In the genomic region with DNA sequence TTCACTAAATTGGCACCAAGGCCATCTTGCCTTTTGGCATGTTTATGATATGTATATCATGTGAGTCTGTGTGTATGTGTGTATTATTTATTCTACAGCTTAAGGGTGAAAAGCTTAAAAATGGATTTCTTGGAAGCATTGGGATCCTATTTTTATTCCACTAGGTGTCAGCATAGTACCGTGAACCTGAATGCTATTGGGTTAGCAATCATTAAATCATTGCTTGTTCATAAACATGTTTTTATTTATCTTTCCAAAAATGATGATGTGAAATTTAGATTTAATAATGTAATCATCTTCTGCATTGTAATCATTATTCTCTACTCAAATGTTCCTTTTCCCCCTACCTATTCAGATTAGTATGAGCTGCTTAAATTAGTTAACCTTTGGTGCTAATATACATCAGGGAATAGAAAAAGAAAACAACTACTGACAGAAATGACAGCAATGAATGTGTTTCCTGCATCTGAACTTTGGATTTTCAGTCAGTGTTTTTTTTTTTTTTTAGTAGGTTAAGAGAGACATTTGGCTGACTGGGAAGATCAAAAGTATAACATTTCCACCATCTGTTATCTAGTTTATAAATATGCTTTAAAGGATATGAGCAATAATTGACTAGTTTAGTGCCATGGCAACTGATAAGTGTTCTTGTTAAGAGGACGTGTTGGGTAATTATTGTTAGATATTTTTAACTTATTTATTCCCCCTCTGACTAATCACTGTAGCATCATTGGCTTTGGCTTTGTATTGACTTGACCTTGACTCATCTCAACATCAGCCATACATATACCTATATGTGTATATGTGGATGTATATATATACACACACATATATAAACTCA, we compare ENCODE assay signal across 8 cellular contexts. TPM values are rescaled to one million over a fixed set of nuclear protein-coding genes. Genes with fewer than 3 reads are reported as not detected.
DNase-seq lines count a peak whose midpoint lies in the region; ATAC-seq and TF ChIP-seq lines count a peak whose summit lies in the region.

No MANE protein-coding gene starts in this region.

- no peak overlapping the region for H2BK120ac ChIP-seq in neuronal stem cell (ENCODE audit: low read depth, low read length)

- H2BK12ac ChIP-seq in neuronal stem cell (ENCODE audit: low read length): no peak overlapping the region

- H4K8ac ChIP-seq in neuronal stem cell (ENCODE audit: low read depth, low read length): no peak overlapping the region

- H4K20me1 ChIP-seq in OCI-LY1 (ENCODE audit: insufficient read depth, low read length): no peaks in the 10 kb centered on the region

- H2BK15ac ChIP-seq in neuronal stem cell (ENCODE audit: low read length): no peak overlapping the region

- H3K27me3 ChIP-seq in OCI-LY1 (ENCODE audit: insufficient read depth, low read length) (no peaks in the 10 kb centered on the region), neuronal stem cell (ENCODE audit: control insufficient read depth in 3 of 3, insufficient read depth in 3 of 3, low read depth in 1 of 3, low read length in 3 of 3) (no peaks in the 10 kb centered on the region)

- H3K4me1 ChIP-seq in OCI-LY1 (ENCODE audit: insufficient read depth, low read length, severe bottlenecking) (no peaks in the 10 kb centered on the region), neuronal stem cell (ENCODE audit: control insufficient read depth in 2 of 2, insufficient read depth in 1 of 2, low read depth in 1 of 2, low read length in 2 of 2) (no peaks in the 10 kb centered on the region)

- no peak overlapping the region for H2AK5ac ChIP-seq in neuronal stem cell (ENCODE audit: low read depth, low read length)

- TF ChIP-seq CTCF in OCI-LY1 (IDR thresholded peaks at IDR 0.05; ENCODE audit: low read length): peak; percentile 63

- no peak overlapping the region for H3K4me3 ChIP-seq in OCI-LY1 (ENCODE audit: low read depth, low read length, poor library complexity, severe bottlenecking)
- H3K4me3 ChIP-seq in neuronal stem cell (ENCODE audit: low read length in 2 of 2): no peak overlapping the region

- no peak overlapping the region for H3K4ac ChIP-seq in neuronal stem cell (ENCODE audit: low read length)

- H2BK5ac ChIP-seq in neuronal stem cell (ENCODE audit: low read length): no peak overlapping the region

- H3K27ac ChIP-seq in OCI-LY1 (ENCODE audit: low read depth, low read length, poor library complexity, severe bottlenecking) (no peak overlapping the region), epithelial cell of prostate (peak overlapping the region; percentile 20), neuronal stem cell (replicated peaks; ENCODE audit: low read length) (no peak overlapping the region)

- H2AFZ ChIP-seq in OCI-LY1 (ENCODE audit: low read length) (no peak overlapping the region), neuronal stem cell (ENCODE audit: low read length) (no peak overlapping the region)

- H3K36me3 ChIP-seq in OCI-LY1 (ENCODE audit: insufficient read depth, low read length) (no peaks in the 10 kb centered on the region), neuronal stem cell (replicated peaks in 1 of 2; ENCODE audit: control insufficient read depth in 2 of 2, insufficient read depth in 2 of 2, low read length in 2 of 2) (no peaks in the 10 kb centered on the region)

- H3K9ac ChIP-seq in OCI-LY1 (ENCODE audit: low read length) (no peak overlapping the region), neuronal stem cell (ENCODE audit: low read depth, low read length, poor library complexity) (no peak overlapping the region)

- no peak overlapping the region for H3K23ac ChIP-seq in neuronal stem cell (ENCODE audit: low read depth, low read length, poor library complexity)

- H3K18ac ChIP-seq in neuronal stem cell (ENCODE audit: low read length): no peak overlapping the region

- no peak overlapping the region for H3K4me2 ChIP-seq in OCI-LY1 (ENCODE audit: low read length)
- H3K4me2 ChIP-seq in neuronal stem cell (ENCODE audit: insufficient read depth, low read length, poor library complexity, severe bottlenecking): no peak overlapping the region

- H3K79me1 ChIP-seq in neuronal stem cell (ENCODE audit: low read depth, low read length): no peaks in the 10 kb centered on the region

- WGBS in neuronal stem cell (ENCODE audit: extremely low coverage in 2 of 2, insufficient read length in 2 of 2, insufficient replicate concordance in 1 of 2), 2 donors: no CpG with 5 or more reads among the region's 2 CpGs

- no peaks in the 10 kb centered on the region for H3K9me3 ChIP-seq in OCI-LY1 (ENCODE audit: low read length)
- H3K9me3 ChIP-seq in neuronal stem cell (replicated peaks in 1 of 2; ENCODE audit: control insufficient read depth in 2 of 2, insufficient read depth in 1 of 2, low read depth in 1 of 2, low read length in 2 of 2): no peaks in the 10 kb centered on the region

- DNase-seq in SKM-1 (lab: John Stamatoyannopoulos, UW; ENCODE audit: unreplicated experiment): peak; percentile 10
- DNase-seq in SKM-1 treated with dmso at 0.1 percent for 144 hours (lab: John Stamatoyannopoulos, UW; ENCODE audit: unreplicated experiment): no peak
- no peak for DNase-seq in epithelial cell of prostate (ENCODE audit: low read depth, low spot score)
- peak; percentile 32 for DNase-seq in neuronal stem cell (ENCODE audit: low spot score)
- no peak for DNase-seq in mesenteric fat pad (ENCODE audit: low spot score)

- H3F3A ChIP-seq in OCI-LY1 (ENCODE audit: insufficient read depth, low read length): no peaks in the 10 kb centered on the region

- no peaks in the 10 kb centered on the region for H3K9me2 ChIP-seq in OCI-LY1 (ENCODE audit: low read depth, low read length)

- no peaks in the 10 kb centered on the region for H3K79me2 ChIP-seq in OCI-LY1 (ENCODE audit: insufficient read depth, low read length)

- ATAC-seq in HG03108 (IDR thresholded peaks at IDR 0.05; ENCODE audit: unreplicated experiment): peak; percentile 41
- ATAC-seq in GM21360 (IDR thresholded peaks at IDR 0.05; ENCODE audit: unreplicated experiment): no peak

- no peak overlapping the region for H3K14ac ChIP-seq in neuronal stem cell (ENCODE audit: low read length)

- H4K91ac ChIP-seq in neuronal stem cell (ENCODE audit: low read depth, low read length, poor library complexity): no peak overlapping the region

RNA-seq across cellular contexts. Expression of gene ZSWIM2, which starts 14.1 kb away (rescaled TPM):
- 0.18 TPM for polyA plus RNA-seq in neuronal stem cell (2013, experiment 1 of 2)
- 0.18 TPM for polyA plus RNA-seq in neuronal stem cell (2013, experiment 2 of 2)
- 1.2 TPM for total RNA-seq in mesenteric fat pad

Comparison
In these comparisons a context has a peak if more than half of its experiments do, and no peak if none do; other contexts are left out.
1. DNase-seq: peak in SKM-1 (single experiment) and neuronal stem cell (single experiment); none in SKM-1 treated with dmso at 0.1 percent for 144 hours (single experiment), epithelial cell of prostate (single experiment) and mesenteric fat pad (single experiment).